ENCODE assay signal across 8 cellular contexts in the genomic region with DNA sequence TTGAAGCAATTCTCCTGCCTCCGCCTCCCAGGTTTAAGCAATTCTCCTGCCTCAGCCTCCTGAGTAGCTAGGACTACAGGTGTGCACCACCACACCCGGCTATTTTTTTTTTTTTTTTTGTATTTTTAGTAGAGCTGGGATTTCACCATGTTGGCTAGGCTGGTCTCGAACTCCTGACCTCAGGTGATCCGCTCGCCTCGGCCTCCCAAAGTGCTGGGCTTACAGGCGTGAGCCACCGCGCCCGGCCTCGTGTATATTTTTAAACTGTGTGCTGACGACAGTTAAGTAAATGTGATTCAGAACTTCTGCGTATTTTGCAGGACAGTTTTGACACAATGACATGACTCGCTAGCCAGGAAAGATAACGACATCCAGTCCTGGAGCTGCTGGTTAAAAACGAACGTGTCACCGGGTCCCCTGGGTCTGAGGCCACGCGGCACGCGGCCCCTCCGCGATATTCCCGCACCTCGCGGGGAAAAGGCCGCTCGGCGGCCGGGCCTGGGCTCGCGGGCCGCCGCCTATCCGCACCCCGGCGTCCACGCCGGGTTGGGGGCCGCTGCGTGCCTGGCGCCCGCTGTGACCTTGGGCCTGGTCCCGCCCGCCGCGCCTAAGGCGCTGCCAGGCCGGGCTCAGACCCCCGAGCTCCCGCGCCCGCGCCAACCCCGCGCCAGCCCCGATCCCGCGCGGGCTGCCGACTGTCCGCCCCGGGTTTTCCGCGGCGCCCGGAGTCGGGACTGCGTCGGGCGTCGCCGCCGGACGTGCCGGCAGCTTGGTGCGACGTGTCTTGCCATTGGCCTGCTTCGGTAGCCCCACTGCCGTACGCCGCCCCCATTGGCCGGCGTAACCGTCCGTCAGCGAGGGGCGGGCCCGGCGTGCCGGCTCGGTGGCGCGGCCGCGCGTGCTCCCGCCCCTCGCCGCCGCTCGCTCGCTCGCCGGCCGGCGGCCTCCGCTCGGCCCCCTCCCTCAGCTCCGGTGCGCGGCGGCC. TPM values are rescaled to one million over a fixed set of nuclear protein-coding genes. Genes with fewer than 3 reads are reported as not detected.
DNase-seq lines count a peak whose midpoint lies in the region; ATAC-seq and TF ChIP-seq lines count a peak whose summit lies in the region.

A gene (plus strand): TSS at position 907 of the 985 bp plus-strand sequence. CDS start 157 bp downstream, outside the sequence.

- 20% methylated on average over 14 of the region's 114 CpGs for WGBS in esophagus muscularis mucosa

- H3K4me3 ChIP-seq in esophagus muscularis mucosa: peak within 1 kb of the TSS; percentile 79 to 98 (median 94)
- H3K4me3 ChIP-seq in muscle layer of duodenum (ENCODE audit: low read depth in 1 of 2, low read length in 2 of 2): peak within 1 kb of the TSS; percentile 80 to 87

- peaks cover 4 to 11% of the 10 kb centered on the region in 2 donors for H3K36me3 Mint-ChIP-seq in activated T-cell treated with anti-CD3 and anti-CD28 coated beads, Interleukin-2, amount 50 U/mL, for 72 hours (ENCODE audit: insufficient read depth in 2 of 2)

- H3K9me3 ChIP-seq in esophagus muscularis mucosa (no peaks in the 10 kb centered on the region), muscle layer of duodenum (ENCODE audit: control insufficient read depth in 1 of 2, low read length in 2 of 2) (no peaks in the 10 kb centered on the region)

- DNase-seq in DMS53 (lab: John Stamatoyannopoulos, UW) (peak; percentile 98), KBM-7 (peak; percentile 92), RKO (ENCODE audit: low spot score) (peak; percentile 95), esophagus muscularis mucosa (ENCODE audit: extremely low spot score) (peak; percentile 95)
- peak; percentile 95 to 98 for DNase-seq in activated T-cell treated with anti-CD3 and anti-CD28 coated beads, Interleukin-2, amount 50 U/mL, for 72 hours
- DNase-seq in stimulated activated CD8-positive, alpha-beta memory T cell treated with anti-CD3 and anti-CD28 coated beads, Interleukin-7, amount 100 ng/mL, for 1 hour (ENCODE audit: low read depth in 2 of 2): peak; percentile 88 to 91

- peak; percentile 11 for TF ChIP-seq POLR2A in esophagus muscularis mucosa (IDR thresholded peaks at IDR 0.05; ENCODE audit: low read depth)

- H3K4me3 Mint-ChIP-seq in activated T-cell treated with anti-CD3 and anti-CD28 coated beads, Interleukin-2, amount 50 U/mL, for 72 hours: peak within 1 kb of the TSS; percentile 86 to 92

- H3K27me3 ChIP-seq in esophagus muscularis mucosa (no peaks in the 10 kb centered on the region), muscle layer of duodenum (ENCODE audit: low read depth, low read length) (no peaks in the 10 kb centered on the region)

- H3K4me1 ChIP-seq in esophagus muscularis mucosa: peaks cover 23 to 40% (median 36%) of the 10 kb centered on the region in 4 donors
- H3K4me1 ChIP-seq in muscle layer of duodenum (ENCODE audit: control insufficient read depth in 1 of 2, insufficient read depth in 2 of 2, low read length in 2 of 2): peaks cover 0 to 9% of the 10 kb centered on the region in 2 donors

- in situ Hi-C loops in KBM-7 (cut with MboI; ENCODE audit: low pct_unique_long_range_greater_than_20kb, low sequenced_read_pairs): no loop called here

- intact Hi-C loops in esophagus muscularis mucosa (cut with DNase I): loop anchor here (5.0 kb wide), 1 partner anchor 33 kb away; no protein-coding TSS in a partner anchor

- H3K27ac ChIP-seq in esophagus muscularis mucosa (replicated peaks in 1 of 4): peak within 1 kb of the TSS; percentile 94 to 99 (median 98)
- H3K27ac ChIP-seq in muscle layer of duodenum (ENCODE audit: low read length): peak within 1 kb of the TSS; percentile 84

- no peaks in the 10 kb centered on the region for H3K36me3 ChIP-seq in esophagus muscularis mucosa
- H3K36me3 ChIP-seq in muscle layer of duodenum (ENCODE audit: control insufficient read depth in 1 of 2, insufficient read depth in 2 of 2, low read length in 2 of 2): no peaks in the 10 kb centered on the region

- no peaks in the 10 kb centered on the region for H3K9me3 Mint-ChIP-seq in activated T-cell treated with anti-CD3 and anti-CD28 coated beads, Interleukin-2, amount 50 U/mL, for 72 hours

- peak within 1 kb of the TSS; percentile 87 for H3K27ac Mint-ChIP-seq in activated T-cell treated with anti-CD3 and anti-CD28 coated beads, Interleukin-2, amount 50 U/mL, for 72 hours

- H3K27me3 Mint-ChIP-seq in activated T-cell treated with anti-CD3 and anti-CD28 coated beads, Interleukin-2, amount 50 U/mL, for 72 hours (ENCODE audit: low read depth): no peaks in the 10 kb centered on the region

- H3K4me1 Mint-ChIP-seq in activated T-cell treated with anti-CD3 and anti-CD28 coated beads, Interleukin-2, amount 50 U/mL, for 72 hours (ENCODE audit: low read depth): peaks cover 35% of the 10 kb centered on the region

- TF ChIP-seq CTCF in esophagus muscularis mucosa (IDR thresholded peaks at IDR 0.05): peak in 1 of 3 experiments; percentile 33

- peak; percentile 90 for ATAC-seq in GM21619 (IDR thresholded peaks at IDR 0.05; ENCODE audit: unreplicated experiment)
- ATAC-seq in activated T-cell treated with anti-CD3 and anti-CD28 coated beads, Interleukin-2, amount 50 U/mL, for 72 hours (replicated peaks in 1 of 2): peak; percentile 96 to 97

- no peak for TF ChIP-seq EP300 in esophagus muscularis mucosa (IDR thresholded peaks at IDR 0.05)

RNA-seq across cellular contexts. Expression of the gene that starts here (rescaled TPM):
- total RNA-seq in activated T-cell treated with anti-CD3 and anti-CD28 coated beads, Interleukin-2, amount 50 U/mL, for 72 hours: 10 to 100 TPM; 59.9 to 61.0 TPM
- total RNA-seq in esophagus muscularis mucosa: 10 to 100 TPM; 27.0 to 51.6 (median 45.3) TPM

Comparison
In these comparisons a context has a peak if more than half of its experiments do, and no peak if none do; other contexts are left out.
1. Peak in every context shown above with its lines: DNase-seq, ATAC-seq, H3K4me3 ChIP-seq and H3K27ac ChIP-seq.